Comparison of ENCODE assay signal across 10 cellular contexts in the genomic region with DNA sequence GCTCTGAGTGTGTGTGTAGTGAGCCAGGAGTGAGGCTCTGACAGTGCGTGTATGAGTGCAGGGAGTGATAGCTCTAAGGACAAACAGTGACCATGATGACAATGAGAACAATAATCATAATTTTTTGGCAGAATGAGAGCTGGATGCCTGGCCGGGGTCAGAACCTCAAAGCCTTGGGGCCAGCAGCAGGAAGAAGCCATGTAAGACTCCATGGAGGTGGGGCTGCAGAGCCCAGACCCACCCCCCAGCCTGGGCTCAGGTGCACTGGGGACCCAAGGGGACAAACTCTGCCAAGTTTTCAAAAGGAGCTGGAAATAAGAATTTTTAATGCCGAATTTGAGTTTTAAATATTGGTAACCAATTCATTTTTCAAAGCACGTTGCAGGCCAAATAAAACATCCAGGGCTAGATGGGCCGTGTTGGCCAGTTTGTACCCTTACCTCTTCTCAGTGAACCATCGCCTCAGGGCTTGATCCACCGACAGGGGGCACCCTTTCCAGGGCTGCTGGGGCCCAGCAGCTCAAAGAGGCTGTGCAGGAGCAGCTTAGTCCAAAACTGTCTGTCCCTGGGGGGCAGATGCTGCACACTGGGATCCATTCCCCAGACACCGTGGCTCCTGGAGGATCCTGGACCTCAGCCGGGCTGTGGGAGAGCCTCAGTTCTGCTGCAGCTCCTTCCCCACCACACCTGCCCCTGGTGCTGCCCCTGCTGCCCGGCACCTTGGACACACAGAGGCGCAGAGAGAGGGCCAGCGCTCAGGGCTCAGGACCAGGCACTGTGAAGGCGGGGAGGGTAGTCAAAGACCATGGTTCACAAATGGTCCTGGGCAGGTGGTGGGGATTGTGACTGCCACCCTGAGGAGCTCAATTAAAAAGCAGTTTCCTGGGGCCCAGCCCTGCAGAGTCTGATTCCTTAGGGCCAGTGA.
DNase-seq lines count a peak whose midpoint lies in the region; ATAC-seq and TF ChIP-seq lines count a peak whose summit lies in the region.
"Had no signal": no experiment of that assay in that cellular context is flagged by ENCODE, and none has a peak within 500 bp of the region (broad histone marks: within the 10 kb centered on the region; RNA-seq: fewer than 3 reads in every experiment).

No MANE protein-coding gene starts in this region.

- peak overlapping the region in 1 of 7 donors; percentile 7 for H3K27ac Mint-ChIP-seq in CD14-positive monocyte
- no peak overlapping the region for H3K27ac Mint-ChIP-seq in T-helper 2 cell treated with Interferon-gamma antibody and Interleukin-4, amounts not matched to agents 5 μg/mL and 100 μg/mL, for 36 hours
- H3K27ac Mint-ChIP-seq in CD8-positive, alpha-beta memory T cell: peak overlapping the region in 1 of 8 donors; percentile 35
- H3K27ac Mint-ChIP-seq: activated naive CD8-positive, alpha-beta T cell treated with anti-CD3 and anti-CD28 coated beads, Interleukin-2, amount 10 ng/mL, durations not matched to agents 7 days and 5 days had no signal

- TF ChIP-seq CTCF in CD14-positive monocyte (IDR thresholded peaks at IDR 0.05): peak; percentile 49
- TF ChIP-seq CTCF in GM12874 (IDR thresholded peaks at IDR 0.05; ENCODE audit: insufficient read depth, low read depth, low read length): peak; percentile 57

- H3K4me3 Mint-ChIP-seq in CD14-positive monocyte: no peak overlapping the region
- no peak overlapping the region for H3K4me3 Mint-ChIP-seq in T-helper 2 cell treated with Interferon-gamma antibody and Interleukin-4, amounts not matched to agents 5 μg/mL and 100 μg/mL, for 36 hours
- no peak overlapping the region for H3K4me3 Mint-ChIP-seq in CD8-positive, alpha-beta memory T cell
- H3K4me3 Mint-ChIP-seq: activated naive CD8-positive, alpha-beta T cell treated with anti-CD3 and anti-CD28 coated beads, Interleukin-2, amount 10 ng/mL, durations not matched to agents 7 days and 5 days had no signal

- H3K9me3 Mint-ChIP-seq in CD14-positive monocyte: peaks cover 0 to 5% (median 2%) of the 10 kb centered on the region in 7 donors
- H3K9me3 Mint-ChIP-seq in T-helper 2 cell treated with Interferon-gamma antibody and Interleukin-4, amounts not matched to agents 5 μg/mL and 100 μg/mL, for 36 hours: no peaks in the 10 kb centered on the region
- H3K9me3 Mint-ChIP-seq in CD8-positive, alpha-beta memory T cell: peaks cover 0 to 9% (median 3%) of the 10 kb centered on the region in 5 donors
- H3K9me3 Mint-ChIP-seq: activated naive CD8-positive, alpha-beta T cell treated with anti-CD3 and anti-CD28 coated beads, Interleukin-2, amount 10 ng/mL, durations not matched to agents 7 days and 5 days had no signal

- no peaks in the 10 kb centered on the region for H3K4me1 ChIP-seq in CD8-positive, alpha-beta memory T cell (ENCODE audit: insufficient read depth, low read length)

- H3K27ac ChIP-seq in CD8-positive, alpha-beta memory T cell (ENCODE audit: low read depth, low read length): no peak overlapping the region

- no peaks in the 10 kb centered on the region for H3K4me1 Mint-ChIP-seq in CD14-positive monocyte
- no peaks in the 10 kb centered on the region for H3K4me1 Mint-ChIP-seq in T-helper 2 cell treated with Interferon-gamma antibody and Interleukin-4, amounts not matched to agents 5 μg/mL and 100 μg/mL, for 36 hours (ENCODE audit: low read depth)
- H3K4me1 Mint-ChIP-seq in CD8-positive, alpha-beta memory T cell: no peaks in the 10 kb centered on the region
- H3K4me1 Mint-ChIP-seq: activated naive CD8-positive, alpha-beta T cell treated with anti-CD3 and anti-CD28 coated beads, Interleukin-2, amount 10 ng/mL, durations not matched to agents 7 days and 5 days had no signal

- CTCF ChIA-PET in CD8-positive, alpha-beta memory T cell (lab: Charles Lee): interaction anchor here (1.3 kb wide), 1 partner anchor 31 kb away, joined by 4 read pairs; no protein-coding TSS in a partner anchor

- H3K36me3 Mint-ChIP-seq in CD14-positive monocyte: no peaks in the 10 kb centered on the region
- H3K36me3 Mint-ChIP-seq in T-helper 2 cell treated with Interferon-gamma antibody and Interleukin-4, amounts not matched to agents 5 μg/mL and 100 μg/mL, for 36 hours (ENCODE audit: low read depth): no peaks in the 10 kb centered on the region
- H3K36me3 Mint-ChIP-seq in CD8-positive, alpha-beta memory T cell: no peaks in the 10 kb centered on the region
- H3K36me3 Mint-ChIP-seq: activated naive CD8-positive, alpha-beta T cell treated with anti-CD3 and anti-CD28 coated beads, Interleukin-2, amount 10 ng/mL, durations not matched to agents 7 days and 5 days had no signal

- ATAC-seq in left lobe of liver (peak; percentile 67), GM21825 (IDR thresholded peaks at IDR 0.05; ENCODE audit: unreplicated experiment) (no peak)

- no peak overlapping the region for H3K4me3 ChIP-seq in CD8-positive, alpha-beta memory T cell (ENCODE audit: low read length)

- no peaks in the 10 kb centered on the region for H3K9me3 ChIP-seq in CD8-positive, alpha-beta memory T cell (ENCODE audit: low read length)

- intact Hi-C loops in CD14-positive monocyte (cut with micrococcal nuclease): no loop called here

- POLR2A ChIA-PET in CD8-positive, alpha-beta memory T cell (lab: Charles Lee): no interaction called here

- H3K27me3 ChIP-seq in CD8-positive, alpha-beta memory T cell (ENCODE audit: insufficient read depth, low read length, poor library complexity, severe bottlenecking): no peaks in the 10 kb centered on the region

- no peaks in the 10 kb centered on the region for H3K36me3 ChIP-seq in CD8-positive, alpha-beta memory T cell (ENCODE audit: insufficient read depth, low read length)

- peaks cover 2 to 14% (median 3%) of the 10 kb centered on the region in 3 donors for H3K27me3 Mint-ChIP-seq in CD14-positive monocyte (ENCODE audit: low read depth in 3 of 3)
- no peaks in the 10 kb centered on the region for H3K27me3 Mint-ChIP-seq in T-helper 2 cell treated with Interferon-gamma antibody and Interleukin-4, amounts not matched to agents 5 μg/mL and 100 μg/mL, for 36 hours (ENCODE audit: low read depth)
- H3K27me3 Mint-ChIP-seq in CD8-positive, alpha-beta memory T cell: peaks cover 6 to 31% of the 10 kb centered on the region in 2 donors
- H3K27me3 Mint-ChIP-seq: activated naive CD8-positive, alpha-beta T cell treated with anti-CD3 and anti-CD28 coated beads, Interleukin-2, amount 10 ng/mL, durations not matched to agents 7 days and 5 days had no signal

- DNase-seq in CD14-positive monocyte (ENCODE audit: low spot score): no peak
- peak; percentile 5 for DNase-seq in T-helper 2 cell treated with Interferon-gamma antibody and Interleukin-4, amounts not matched to agents 5 μg/mL and 100 μg/mL, for 36 hours (ENCODE audit: low spot score)
- DNase-seq in left lobe of liver (ENCODE audit: low spot score): no peak
- no peak for DNase-seq in activated gamma-delta T cell (lab: John Stamatoyannopoulos, UW)
- no peak for DNase-seq in NCI-H446 treated with DMSO at 0.1 percent for 48 hours (lab: John Stamatoyannopoulos, UW)
- no peak for DNase-seq in CD8-positive, alpha-beta memory T cell
- DNase-seq: activated naive CD8-positive, alpha-beta T cell treated with anti-CD3 and anti-CD28 coated beads, Interleukin-2, amount 10 ng/mL, durations not matched to agents 7 days and 5 days; NCI-H2227 treated with DMSO at 0.1 percent for 48 hours had no signal
